Comparison of ENCODE assay signal across 8 cellular contexts in the genomic region with DNA sequence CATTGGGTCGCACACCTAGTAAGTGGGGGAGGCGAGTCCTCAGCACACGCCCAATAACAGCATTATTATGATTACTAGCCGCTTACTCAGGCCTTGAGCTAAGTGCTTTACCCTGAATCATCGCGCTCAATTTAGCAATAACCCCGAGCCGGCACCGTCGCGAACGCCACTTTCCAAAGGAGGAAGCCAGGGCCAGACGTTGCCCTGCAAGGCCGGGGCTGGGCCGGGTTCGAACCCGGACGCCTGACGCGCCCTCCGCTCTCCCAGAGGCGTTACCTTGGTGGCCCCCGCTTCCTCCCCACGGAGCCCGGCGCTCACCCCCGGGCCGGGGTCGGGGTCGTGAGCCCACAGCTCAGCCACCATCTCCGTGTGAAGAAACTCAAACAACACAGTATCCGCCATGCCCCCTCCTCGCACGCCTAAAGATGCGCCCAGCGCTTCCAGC. TPM values are rescaled to one million over a fixed set of nuclear protein-coding genes. Genes with fewer than 3 reads are reported as not detected.
DNase-seq lines count a peak whose midpoint lies in the region; ATAC-seq and TF ChIP-seq lines count a peak whose summit lies in the region.

A gene with protein sequence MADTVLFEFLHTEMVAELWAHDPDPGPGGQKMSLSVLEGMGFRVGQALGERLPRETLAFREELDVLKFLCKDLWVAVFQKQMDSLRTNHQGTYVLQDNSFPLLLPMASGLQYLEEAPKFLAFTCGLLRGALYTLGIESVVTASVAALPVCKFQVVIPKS (minus strand): TSS at position 421 of the 445 bp plus-strand sequence. CDS start 19 bp downstream, at position 402.

- H3K9me3 ChIP-seq in right atrium auricular region, result no peaks in the 10 kb centered on the region
- no peaks in the 10 kb centered on the region for H3K9me3 ChIP-seq in gastrocnemius medialis

- peak; percentile 91 to 93 for TF ChIP-seq POLR2A in gastrocnemius medialis (IDR thresholded peaks at IDR 0.05)

- DNase-seq in AG10803 (ENCODE audit: low read depth) (peak; percentile 75), LHCN-M2 (ENCODE audit: low read depth) (peak; percentile 61), right atrium auricular region (ENCODE audit: low spot score) (no peak), gastrocnemius medialis (no peak), NCI-H1417 treated with DMSO at 0.1 percent for 48 hours (lab: John Stamatoyannopoulos, UW) (no peak), NCI-H510A treated with DMSO at 0.1 percent for 48 hours (lab: John Stamatoyannopoulos, UW) (no peak)
- DNase-seq in activated naive CD4-positive, alpha-beta T cell treated with anti-CD3 and anti-CD28 coated beads, Interleukin-2, amount 50 U/mL, for 72 hours (ENCODE audit: low spot score in 2 of 2), result no peak

- in situ Hi-C loops in gastrocnemius medialis (cut with MboI; ENCODE audit: low sequenced_read_pairs in 4 of 4), result no loop called here

- intact Hi-C loops in gastrocnemius medialis (cut with DNase I; ENCODE audit: low total_unique reads), result loop anchor here (1.0 to 5.0 kb wide), 6 partner anchors 73 to 331 kb away; a partner anchor contains a TSS

- H3K9me3 Mint-ChIP-seq in activated naive CD4-positive, alpha-beta T cell treated with anti-CD3 and anti-CD28 coated beads, Interleukin-2, amount 50 U/mL, for 72 hours, result no peaks in the 10 kb centered on the region

- H3K4me3 ChIP-seq in AG10803 (ENCODE audit: low read length), result peak within 1 kb of the TSS; percentile 99
- H3K4me3 ChIP-seq in right atrium auricular region, result peak within 1 kb of the TSS; percentile 76 to 87
- H3K4me3 ChIP-seq in gastrocnemius medialis, result peak within 1 kb of the TSS; percentile 82 to 93 (median 87)

- H3K36me3 ChIP-seq in right atrium auricular region (no peaks in the 10 kb centered on the region), gastrocnemius medialis (peaks cover 0 to 11% of the 10 kb centered on the region in 2 donors)

- H3K27me3 ChIP-seq in right atrium auricular region, result no peaks in the 10 kb centered on the region
- H3K27me3 ChIP-seq in gastrocnemius medialis, result no peaks in the 10 kb centered on the region

- H3K27ac ChIP-seq in right atrium auricular region (peak within 1 kb of the TSS; percentile 93 to 95), gastrocnemius medialis (peak within 1 kb of the TSS; percentile 98 to 100 (median 99))

- ATAC-seq in GM19023 (IDR thresholded peaks at IDR 0.05; ENCODE audit: unreplicated experiment), result peak; percentile 1
- ATAC-seq in activated naive CD4-positive, alpha-beta T cell treated with anti-CD3 and anti-CD28 coated beads, Interleukin-2, amount 50 U/mL, for 72 hours, result peak in 1 of 2 donors; percentile 0
- ATAC-seq in gastrocnemius medialis, result peak; percentile 3 to 18

- H3K4me1 ChIP-seq in right atrium auricular region (peaks cover 0 to 30% of the 10 kb centered on the region in 2 donors), gastrocnemius medialis (peaks cover 16 to 25% of the 10 kb centered on the region in 2 donors)

- peak within 1 kb of the TSS; percentile 89 to 96 for H3K27ac Mint-ChIP-seq in activated naive CD4-positive, alpha-beta T cell treated with anti-CD3 and anti-CD28 coated beads, Interleukin-2, amount 50 U/mL, for 72 hours

- TF ChIP-seq CTCF in AG10803 (conservative IDR thresholded peaks at IDR 0.05; ENCODE audit: low read length) (no peak), right atrium auricular region (IDR thresholded peaks at IDR 0.05) (no peak), gastrocnemius medialis (IDR thresholded peaks at IDR 0.05 in 4 of 5, conservative IDR thresholded peaks at IDR 0.05 in 1 of 5) (no peak)

- H3K36me3 Mint-ChIP-seq in activated naive CD4-positive, alpha-beta T cell treated with anti-CD3 and anti-CD28 coated beads, Interleukin-2, amount 50 U/mL, for 72 hours, result peaks cover 0 to 5% of the 10 kb centered on the region in 2 donors

RNA-seq across cellular contexts. Expression of the gene that starts here (rescaled TPM):
- total RNA-seq in LHCN-M2 (2014; rRNA removed) (5.3 and 10.4 TPM in 2 replicates), right atrium auricular region (10 to 100 TPM; 17.9 to 22.8 TPM), gastrocnemius medialis (10 to 100 TPM; 18.4 to 29.2 (median 24.8) TPM)
- polyA plus RNA-seq in LHCN-M2 (2012), result 16.1 TPM
- 10 to 100 TPM; 27.2 to 36.8 TPM for total RNA-seq in activated naive CD4-positive, alpha-beta T cell treated with anti-CD3 and anti-CD28 coated beads, Interleukin-2, amount 50 U/mL, for 72 hours

Comparison
In these comparisons a context has a peak if more than half of its experiments do, and no peak if none do; other contexts are left out.
1. DNase-seq: peak in AG10803 (single experiment) and LHCN-M2 (single experiment); none in activated naive CD4-positive, alpha-beta T cell treated with anti-CD3 and anti-CD28 coated beads, Interleukin-2, amount 50 U/mL, for 72 hours (0 of 2), right atrium auricular region (single experiment), gastrocnemius medialis (0 of 2), NCI-H1417 treated with DMSO at 0.1 percent for 48 hours (single experiment) and NCI-H510A treated with DMSO at 0.1 percent for 48 hours (single experiment).
2. Peak in every context shown above with its lines, with median percentiles within 50 percentile points of each other: H3K4me3 ChIP-seq.